In genomic region chr11:76269247-76269646, GRCh38 we compare ENCODE assay signal across 1 cellular context.
TF ChIP-seq lines count a peak whose summit lies in the region.

No MANE protein-coding gene starts in this region.

TF ChIP-seq in liver, 16 proteins besides CTCF, POLR2A, EP300 and RAD21:
- no peak for TF ChIP-seq GABPA (IDR thresholded peaks at IDR 0.05 in 1 of 2, conservative IDR thresholded peaks at IDR 0.05 in 1 of 2)
- peak; percentile 51 for TF ChIP-seq REST (IDR thresholded peaks at IDR 0.05)
- TF ChIP-seq YY1 (IDR thresholded peaks at IDR 0.05): peak; percentile 63
- TF ChIP-seq HNF4A (conservative IDR thresholded peaks at IDR 0.05): peak; percentile 76 to 82
- TF ChIP-seq SP1 (IDR thresholded peaks at IDR 0.05): peak; percentile 92
- TF ChIP-seq MAX (IDR thresholded peaks at IDR 0.05): peak; percentile 62
- TF ChIP-seq ZBTB33 (IDR thresholded peaks at IDR 0.05): peak; percentile 56
- TF ChIP-seq, protein P1, sequence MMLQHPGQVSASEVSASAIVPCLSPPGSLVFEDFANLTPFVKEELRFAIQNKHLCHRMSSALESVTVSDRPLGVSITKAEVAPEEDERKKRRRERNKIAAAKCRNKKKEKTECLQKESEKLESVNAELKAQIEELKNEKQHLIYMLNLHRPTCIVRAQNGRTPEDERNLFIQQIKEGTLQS (IDR thresholded peaks at IDR 0.05): peak; percentile 67
- TF ChIP-seq TAF1 (conservative IDR thresholded peaks at IDR 0.05): peak; percentile 15
- peak; percentile 74 to 81 for TF ChIP-seq JUND (IDR thresholded peaks at IDR 0.05)
- TF ChIP-seq HNF4G (IDR thresholded peaks at IDR 0.05): no peak
- TF ChIP-seq FOXA2 (IDR thresholded peaks at IDR 0.05): peak; percentile 36
- no peak for TF ChIP-seq EGR1 (IDR thresholded peaks at IDR 0.05; ENCODE audit: low read depth in 2 of 2)
- TF ChIP-seq FOXA1 (IDR thresholded peaks at IDR 0.05): no peak
- TF ChIP-seq RXRA (IDR thresholded peaks at IDR 0.05): peak; percentile 98 to 99
- TF ChIP-seq NR2F2 (IDR thresholded peaks at IDR 0.05): peak; percentile 32
